19 cellular contexts compared by ENCODE assay signal in the genomic region with DNA sequence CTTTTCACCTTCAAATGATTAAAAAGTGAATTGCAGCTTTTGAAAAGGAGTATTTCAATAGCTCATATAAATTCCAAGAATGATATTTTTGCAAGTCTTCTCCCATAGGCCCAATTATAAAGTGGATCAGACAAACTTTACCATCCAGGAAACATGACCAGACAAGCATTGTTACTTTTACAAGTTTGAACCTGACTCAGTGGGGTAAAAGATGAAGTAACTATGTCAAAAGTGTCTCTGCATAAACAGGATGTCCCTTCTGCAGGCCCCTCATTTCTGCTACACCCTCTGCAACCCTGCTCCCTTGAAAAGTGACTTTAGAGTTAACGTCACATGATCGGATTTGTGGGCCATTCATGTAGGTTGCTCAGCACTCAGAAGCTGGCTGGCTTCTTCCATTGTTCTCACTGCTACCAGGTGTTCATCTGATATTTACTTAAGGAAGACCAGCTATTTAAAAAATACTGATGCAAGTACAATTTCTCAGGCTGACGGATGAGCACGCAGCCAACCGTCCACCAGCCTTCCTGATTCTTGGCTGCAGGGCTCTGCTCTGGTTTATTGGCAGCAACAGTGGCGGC. TPM values are rescaled to one million over a fixed set of nuclear protein-coding genes. Genes with fewer than 3 reads are reported as not detected.
DNase-seq lines count a peak whose midpoint lies in the region; ATAC-seq and TF ChIP-seq lines count a peak whose summit lies in the region.
"Had no signal": no experiment of that assay in that cellular context is flagged by ENCODE, and none has a peak within 500 bp of the region (broad histone marks: within the 10 kb centered on the region; RNA-seq: fewer than 3 reads in every experiment).

No MANE protein-coding gene starts in this region.

- H3K27ac ChIP-seq in VCaP: peak overlapping the region; percentile 47
- H3K27ac ChIP-seq in foreskin keratinocyte: no peak overlapping the region
- H3K27ac ChIP-seq: C4-2B, cardiac muscle cell, GM23248, parathyroid adenoma, upper lobe of right lung had no signal

- ATAC-seq in foreskin keratinocyte (no peak), HG03039 (IDR thresholded peaks at IDR 0.05; ENCODE audit: unreplicated experiment) (no peak)
- ATAC-seq: naive thymus-derived CD4-positive, alpha-beta T cell; stimulated activated naive CD8-positive, alpha-beta T cell treated with anti-CD3 and anti-CD28 coated beads, Interleukin-15, amount 100 ng/mL, for 72 hours; upper lobe of right lung had no signal

- H3K4me1 ChIP-seq in foreskin keratinocyte: peaks cover 7% of the 10 kb centered on the region
- H3K4me1 ChIP-seq: parathyroid adenoma, upper lobe of right lung had no signal

- no peaks in the 10 kb centered on the region for H3K27me3 ChIP-seq in foreskin keratinocyte
- H3K27me3 ChIP-seq: cardiac muscle cell, upper lobe of right lung had no signal

- DNase-seq in NOMO-1 (lab: John Stamatoyannopoulos, UW; ENCODE audit: unreplicated experiment in 2 of 2): peak; percentile 1 to 16
- DNase-seq in NOMO-1 treated with dmso at 0.1 percent for 144 hours (lab: John Stamatoyannopoulos, UW; ENCODE audit: unreplicated experiment): no peak
- peak; percentile 7 for DNase-seq in NCI-H1417 treated with DMSO at 0.1 percent for 48 hours (lab: John Stamatoyannopoulos, UW)
- peak; percentile 28 to 58 for DNase-seq in foreskin keratinocyte
- DNase-seq in AG08395 (ENCODE audit: low spot score): no peak
- no peak for DNase-seq in activated CD4-positive, CD25-positive, alpha-beta regulatory T cell (lab: John Stamatoyannopoulos, UW)
- DNase-seq: activated CD4-positive, alpha-beta T cell treated with anti-CD3 and anti-CD28 coated beads for 4 hours; DMS79; naive thymus-derived CD4-positive, alpha-beta T cell; NCI-H187 treated with DMSO at 0.1 percent for 48 hours; stimulated activated CD4-positive, alpha-beta T cell treated with anti-CD3 and anti-CD28 coated beads, Interleukin-2, amount 100 ng/mL, for 24 hours; stimulated activated naive CD8-positive, alpha-beta T cell treated with anti-CD3 and anti-CD28 coated beads, Interleukin-15, amount 100 ng/mL, for 72 hours; upper lobe of right lung had no signal

- TF ChIP-seq CTCF in VCaP (conservative IDR thresholded peaks at IDR 0.05): no peak
- no peak for TF ChIP-seq CTCF in foreskin keratinocyte (conservative IDR thresholded peaks at IDR 0.05)

RNA-seq across cellular contexts. Expression of a gene that starts 32.3 kb away (rescaled TPM):
- total RNA-seq in foreskin keratinocyte: 27.0 and 27.1 TPM in 2 replicates
- 5.1 and 5.8 TPM in 2 replicates for polyA plus RNA-seq in foreskin keratinocyte

RNA-seq across cellular contexts. Expression of a gene that starts 52.0 kb away (rescaled TPM):
- 9.5 and 13.1 TPM in 2 replicates for total RNA-seq in foreskin keratinocyte
- polyA plus RNA-seq in foreskin keratinocyte: 11.2 and 14.4 TPM in 2 replicates
- polyA plus RNA-seq: cardiac muscle cell had no signal

Comparison
In these comparisons a context has a peak if more than half of its experiments do, and no peak if none do; other contexts are left out.
1. DNase-seq: peak in NOMO-1 (2 of 2), NCI-H1417 treated with DMSO at 0.1 percent for 48 hours (single experiment) and foreskin keratinocyte (2 of 2); none in NOMO-1 treated with dmso at 0.1 percent for 144 hours (single experiment), AG08395 (single experiment) and activated CD4-positive, CD25-positive, alpha-beta regulatory T cell (0 of 4).